ENCODE assay signal across 30 cellular contexts in genomic region chr4:127580891-127581290, GRCh38.
"Had no signal": no experiment of that assay in that cellular context is flagged by ENCODE, and none has a peak within 500 bp of the region (broad histone marks: within the 10 kb centered on the region; RNA-seq: fewer than 3 reads in every experiment).

No MANE protein-coding gene starts in this region.

- H3K36me3 ChIP-seq: Peyer's patch, SJSA1 had no signal

- FAIRE-seq: bronchial epithelial cell had no signal

- H3K4me2 ChIP-seq: SK-N-SH had no signal

- H3K4me1 ChIP-seq: Peyer's patch had no signal

- ATAC-seq: activated CD8-positive, alpha-beta memory T cell treated with anti-CD3 and anti-CD28 coated beads, Interleukin-2, amount 10 ng/mL, durations not matched to agents 7 days and 5 days; activated naive CD8-positive, alpha-beta T cell treated with anti-CD3 and anti-CD28 coated beads, Interleukin-2, amount 50 U/mL, for 24 hours; PC-3 had no signal

- H3K4me3 ChIP-seq: Peyer's patch, SJSA1 had no signal

- H3K9ac ChIP-seq: SK-N-SH had no signal

- H3K27me3 ChIP-seq: Peyer's patch, SJSA1 had no signal

- H3K27ac ChIP-seq: Peyer's patch, SJSA1 had no signal

- H3K9me3 ChIP-seq: Peyer's patch, SJSA1, SK-N-SH had no signal

- DNase-seq: activated B cell treated with CpG ODN at 0.5 μM for 24 hours; activated CD4-positive, alpha-beta memory T cell treated with anti-CD3 and anti-CD28 coated beads for 36 hours; activated CD4-positive, alpha-beta T cell treated with anti-CD3 and anti-CD28 coated beads for 4 hours; activated CD4-positive, alpha-beta T cell treated with anti-CD3 and anti-CD28 coated beads, Interleukin-2, amount 50 U/mL, for 1 hour; activated CD4-positive, CD25-positive, alpha-beta regulatory T cell treated with anti-CD3 and anti-CD28 coated beads, Interleukin-2, amount 50 U/mL, for 72 hours; activated CD8-positive, alpha-beta memory T cell treated with anti-CD3 and anti-CD28 coated beads, Interleukin-2, amount 10 ng/mL, durations not matched to agents 7 days and 5 days; activated CD8-positive, alpha-beta memory T cell treated with anti-CD3 and anti-CD28 coated beads, Interleukin-2, amount 50 U/mL, for 48 hours; activated effector memory CD4-positive, alpha-beta T cell treated with Interleukin-2 at 50 U/mL for 16 hours; activated naive CD4-positive, alpha-beta T cell treated with anti-CD3 and anti-CD28 coated beads, Interleukin-2, amount 10 ng/mL, durations not matched to agents 7 days and 5 days; activated naive CD8-positive, alpha-beta T cell treated with anti-CD3 and anti-CD28 coated beads, Interleukin-2, amount 50 U/mL, for 24 hours; activated T-cell treated with anti-CD3 and anti-CD28 coated beads, Interleukin-2, amount 50 U/mL, for 48 hours; anterior cingulate cortex; caudate nucleus; cerebellar nuclear complex; Karpas-422; NCI-H1105; NCI-H1436; NCI-H1694 treated with DMSO at 0.1 percent for 48 hours; NCI-H2029; NCI-H510A; NCI-H526; NCI-H748 treated with DMSO at 0.1 percent for 48 hours; NK-92 treated with Interleukin-12 subunit alpha and Interleukin-12 subunit beta, amount 100 ng/mL, for 24 hours; PC-3; Peyer's patch; RPMI8226; SHP77 treated with DMSO at 0.1 percent for 48 hours; SK-N-SH had no signal
